ENCODE assay signal across 8 cellular contexts in genomic region chr7:47979145-47979831, GRCh38. TPM values are rescaled to one million over a fixed set of nuclear protein-coding genes. Genes with fewer than 3 reads are reported as not detected.
DNase-seq lines count a peak whose midpoint lies in the region; ATAC-seq, FAIRE-seq and TF ChIP-seq lines count a peak whose summit lies in the region.

Gene HUS1 (minus strand): TSS chr7:47979615. CDS start chr7:47979519, 96 bp downstream.

- intact Hi-C loops in esophagus squamous epithelium (cut with DNase I): no loop called here

- H2AFZ ChIP-seq in DND-41 (ENCODE audit: low read depth, low read length) (peak within 1 kb of the TSS; percentile 80), KMS-11 (ENCODE audit: low read depth) (peak within 1 kb of the TSS; percentile 64)

- H3K4me1 ChIP-seq in DND-41 (ENCODE audit: insufficient read depth, low read length) (peaks cover 14% of the 10 kb centered on the region; the same call in 1 of the 2 replicates), KMS-11 (ENCODE audit: low read depth, poor library complexity, severe bottlenecking) (peaks cover 13% of the 10 kb centered on the region), esophagus squamous epithelium (peaks cover 0 to 26% (median 9%) of the 10 kb centered on the region in 3 donors)

- H3K79me2 ChIP-seq in DND-41 (ENCODE audit: insufficient read depth, low read length) (peaks cover 6% of the 10 kb centered on the region; the same call in 1 of the 2 replicates), KMS-11 (ENCODE audit: insufficient read depth, low read depth) (peaks cover 19% of the 10 kb centered on the region; the same call in 1 of the 2 replicates)

- peak within 1 kb of the TSS; percentile 77 for H3K27ac ChIP-seq in DND-41 (ENCODE audit: low read length)
- H3K27ac ChIP-seq in KMS-11: peak within 1 kb of the TSS; percentile 68
- H3K27ac ChIP-seq in esophagus squamous epithelium: peak within 1 kb of the TSS; percentile 87 to 96 (median 91)

- FAIRE-seq in RCC 7860 (lab: Jason Lieb, UNC): no peak

- peak in 2 of 4 donors; percentile 76 to 82 for TF ChIP-seq POLR2A in esophagus squamous epithelium (IDR thresholded peaks at IDR 0.05)

- no peaks in the 10 kb centered on the region for H3K27me3 Mint-ChIP-seq in activated T-cell treated with anti-CD3 and anti-CD28 coated beads, Interleukin-2, amount 50 U/mL, for 72 hours (ENCODE audit: low read depth)

- ATAC-seq in DND-41 (ENCODE audit: insufficient read depth, low read depth) (peak; percentile 95), GM21786 (IDR thresholded peaks at IDR 0.05; ENCODE audit: unreplicated experiment) (peak; percentile 98)
- peak; percentile 99 for ATAC-seq in activated T-cell treated with anti-CD3 and anti-CD28 coated beads, Interleukin-2, amount 50 U/mL, for 72 hours (replicated peaks in 1 of 2)

- H4K20me1 ChIP-seq in DND-41 (ENCODE audit: insufficient read depth, low read length) (no peaks in the 10 kb centered on the region), KMS-11 (ENCODE audit: insufficient read depth) (no peaks in the 10 kb centered on the region)

- H3K27me3 ChIP-seq in DND-41 (ENCODE audit: insufficient read depth, low read length, poor library complexity) (no peaks in the 10 kb centered on the region), KMS-11 (ENCODE audit: insufficient read depth, low read depth) (no peaks in the 10 kb centered on the region), esophagus squamous epithelium (no peaks in the 10 kb centered on the region)

- H3K9me3 ChIP-seq in DND-41 (ENCODE audit: insufficient read depth, low read length, severe bottlenecking) (no peaks in the 10 kb centered on the region), esophagus squamous epithelium (no peaks in the 10 kb centered on the region)

- DNase-seq in DND-41: peak; percentile 88
- peak; percentile 72 for DNase-seq in RCC 7860 (ENCODE audit: low spot score)
- peak; percentile 93 to 96 for DNase-seq in activated T-cell treated with anti-CD3 and anti-CD28 coated beads, Interleukin-2, amount 50 U/mL, for 72 hours
- peak; percentile 80 for DNase-seq in esophagus squamous epithelium (lab: John Stamatoyannopoulos, UW)
- peak; percentile 96 for DNase-seq in myocyte (ENCODE audit: low read depth)
- DNase-seq in stimulated activated CD8-positive, alpha-beta memory T cell treated with anti-CD3 and anti-CD28 coated beads, Interleukin-7, amount 100 ng/mL, for 48 hours (ENCODE audit: extremely low read depth in 1 of 2, low read depth in 1 of 2): peak; percentile 83 to 90

- H3K4me3 Mint-ChIP-seq in activated T-cell treated with anti-CD3 and anti-CD28 coated beads, Interleukin-2, amount 50 U/mL, for 72 hours: peak within 1 kb of the TSS; percentile 89 to 91

- no peak for TF ChIP-seq CTCF in DND-41 (IDR thresholded peaks at IDR 0.05; ENCODE audit: borderline replicate concordance, extremely low read depth, low read length, poor library complexity, severe bottlenecking)
- no peak for TF ChIP-seq CTCF in KMS-11 (conservative IDR thresholded peaks at IDR 0.05; ENCODE audit: low read depth, low read length)
- TF ChIP-seq CTCF in esophagus squamous epithelium (IDR thresholded peaks at IDR 0.05): peak in 1 of 6 experiments; percentile 18

- H3K4me1 Mint-ChIP-seq in activated T-cell treated with anti-CD3 and anti-CD28 coated beads, Interleukin-2, amount 50 U/mL, for 72 hours (ENCODE audit: low read depth): peaks cover 39% of the 10 kb centered on the region

- H3K27ac Mint-ChIP-seq in activated T-cell treated with anti-CD3 and anti-CD28 coated beads, Interleukin-2, amount 50 U/mL, for 72 hours: peak within 1 kb of the TSS; percentile 91

- H3K9me3 Mint-ChIP-seq in activated T-cell treated with anti-CD3 and anti-CD28 coated beads, Interleukin-2, amount 50 U/mL, for 72 hours: no peaks in the 10 kb centered on the region

- H3K4me3 ChIP-seq in DND-41 (ENCODE audit: low read depth in 1 of 2, low read length in 2 of 2): peak within 1 kb of the TSS; percentile 11 to 56; a peak in 3 of 4 replicates
- no peak within 1 kb of the TSS for H3K4me3 ChIP-seq in KMS-11 (IDR thresholded peaks at IDR 0.05; ENCODE audit: insufficient read depth, low read depth, low read length)
- peak within 1 kb of the TSS; percentile 55 to 94 (median 73) for H3K4me3 ChIP-seq in esophagus squamous epithelium

- H3K9ac ChIP-seq in DND-41 (ENCODE audit: low read depth, low read length) (peak within 1 kb of the TSS; percentile 50), KMS-11 (peak within 1 kb of the TSS; percentile 62; the same call in 1 of the 2 replicates)

- WGBS in esophagus squamous epithelium, 2 donors: 1 to 5% methylated on average over 17 to 27 of the region's 62 CpGs

- peaks cover 15 to 31% of the 10 kb centered on the region in 2 donors for H3K36me3 Mint-ChIP-seq in activated T-cell treated with anti-CD3 and anti-CD28 coated beads, Interleukin-2, amount 50 U/mL, for 72 hours (ENCODE audit: insufficient read depth in 2 of 2)

- H3K36me3 ChIP-seq in DND-41 (ENCODE audit: insufficient read depth, low read length) (peaks cover 24% of the 10 kb centered on the region; the same call in 1 of the 2 replicates), KMS-11 (ENCODE audit: insufficient read depth) (no peaks in the 10 kb centered on the region), esophagus squamous epithelium (peaks cover 7 to 42% (median 23%) of the 10 kb centered on the region in 3 donors)

- H3K4me2 ChIP-seq in DND-41 (ENCODE audit: insufficient read depth, low read length): peak within 1 kb of the TSS; percentile 58
- peak within 1 kb of the TSS; percentile 94 for H3K4me2 ChIP-seq in KMS-11

RNA-seq across cellular contexts. Expression of gene HUS1, which starts in this region (rescaled TPM):
- 10 to 100 TPM; 38.3 to 41.1 TPM for total RNA-seq in activated T-cell treated with anti-CD3 and anti-CD28 coated beads, Interleukin-2, amount 50 U/mL, for 72 hours
- total RNA-seq in esophagus squamous epithelium: 10 to 100 TPM; 15.2 to 31.6 (median 24.0) TPM
- total RNA-seq in myocyte: 47.0 and 73.0 TPM in 2 replicates
- 27.0 TPM for polyA plus RNA-seq in myocyte (2012)
